Comparison of ENCODE assay signal across 15 cellular contexts in genomic region chr18:49177071-49177470, GRCh38.
DNase-seq lines count a peak whose midpoint lies in the region; ATAC-seq, FAIRE-seq and TF ChIP-seq lines count a peak whose summit lies in the region.
"Had no signal": no experiment of that assay in that cellular context is flagged by ENCODE, and none has a peak within 500 bp of the region (broad histone marks: within the 10 kb centered on the region; RNA-seq: fewer than 3 reads in every experiment).

No MANE protein-coding gene starts in this region.

- H3K27me3 Mint-ChIP-seq in natural killer cell treated with Interleukin-12 subunit alpha and Interleukin-12 subunit beta and Interleukin-15 and Interleukin-18, amount 100 ng/mL, for 72 hours: no peaks in the 10 kb centered on the region
- H3K27me3 Mint-ChIP-seq in natural killer cell (ENCODE audit: low read depth in 2 of 2): no peaks in the 10 kb centered on the region
- H3K27me3 Mint-ChIP-seq in glutamatergic neuron (ENCODE audit: unreplicated experiment): peaks cover 2% of the 10 kb centered on the region

- H3K9me3 Mint-ChIP-seq in natural killer cell treated with Interleukin-12 subunit alpha and Interleukin-12 subunit beta and Interleukin-15 and Interleukin-18, amount 100 ng/mL, for 72 hours: no peaks in the 10 kb centered on the region
- H3K9me3 Mint-ChIP-seq in natural killer cell (no peaks in the 10 kb centered on the region), glutamatergic neuron (ENCODE audit: unreplicated experiment) (peaks cover 6% of the 10 kb centered on the region)
- H3K9me3 Mint-ChIP-seq: CD8-positive, alpha-beta T cell had no signal

- H3K4me1 Mint-ChIP-seq in natural killer cell treated with Interleukin-12 subunit alpha and Interleukin-12 subunit beta and Interleukin-15 and Interleukin-18, amount 100 ng/mL, for 72 hours (ENCODE audit: low read depth in 2 of 2): peaks cover 36 to 52% of the 10 kb centered on the region in 2 donors
- peaks cover 15 to 19% of the 10 kb centered on the region in 2 donors for H3K4me1 Mint-ChIP-seq in natural killer cell
- peaks cover 26% of the 10 kb centered on the region for H3K4me1 Mint-ChIP-seq in glutamatergic neuron (ENCODE audit: low read depth, unreplicated experiment)

- intact Hi-C loops in natural killer cell (cut with micrococcal nuclease): loop anchor here (5.0 to 10.0 kb wide), 3 partner anchors 122 to 500 kb away; no protein-coding TSS in a partner anchor

- H3K4me3 Mint-ChIP-seq in natural killer cell treated with Interleukin-12 subunit alpha and Interleukin-12 subunit beta and Interleukin-15 and Interleukin-18, amount 100 ng/mL, for 72 hours: peak overlapping the region; percentile 47
- no peak overlapping the region for H3K4me3 Mint-ChIP-seq in natural killer cell
- no peak overlapping the region for H3K4me3 Mint-ChIP-seq in glutamatergic neuron (ENCODE audit: unreplicated experiment)
- H3K4me3 Mint-ChIP-seq: CD8-positive, alpha-beta T cell had no signal

- no peaks in the 10 kb centered on the region for H3K36me3 Mint-ChIP-seq in natural killer cell treated with Interleukin-12 subunit alpha and Interleukin-12 subunit beta and Interleukin-15 and Interleukin-18, amount 100 ng/mL, for 72 hours
- H3K36me3 Mint-ChIP-seq in natural killer cell (no peaks in the 10 kb centered on the region), glutamatergic neuron (ENCODE audit: unreplicated experiment) (no peaks in the 10 kb centered on the region)
- H3K36me3 Mint-ChIP-seq: CD8-positive, alpha-beta T cell had no signal

- peak overlapping the region; percentile 23 to 89 for H3K27ac Mint-ChIP-seq in natural killer cell treated with Interleukin-12 subunit alpha and Interleukin-12 subunit beta and Interleukin-15 and Interleukin-18, amount 100 ng/mL, for 72 hours
- no peak overlapping the region for H3K27ac Mint-ChIP-seq in natural killer cell
- peak overlapping the region; percentile 3 for H3K27ac Mint-ChIP-seq in glutamatergic neuron (ENCODE audit: unreplicated experiment)
- H3K27ac Mint-ChIP-seq: CD8-positive, alpha-beta T cell had no signal

- ATAC-seq in natural killer cell treated with Interleukin-12 subunit alpha and Interleukin-12 subunit beta and Interleukin-15 and Interleukin-18, amount 100 ng/mL, for 72 hours: no peak
- ATAC-seq in natural killer cell: no peak
- ATAC-seq in HG03045 (IDR thresholded peaks at IDR 0.05; ENCODE audit: unreplicated experiment): no peak
- no peak for ATAC-seq in GM19395 (IDR thresholded peaks at IDR 0.05; ENCODE audit: unreplicated experiment)
- ATAC-seq: CD8-positive, alpha-beta T cell had no signal

- no peak for FAIRE-seq in RCC 7860 (lab: Jason Lieb, UNC)

- TF ChIP-seq CTCF in natural killer cell (IDR thresholded peaks at IDR 0.05): no peak
- no peak for TF ChIP-seq CTCF in glutamatergic neuron (IDR thresholded peaks at IDR 0.05; ENCODE audit: partially characterized antibody, unreplicated experiment)

- no peak for DNase-seq in natural killer cell treated with Interleukin-12 subunit alpha and Interleukin-12 subunit beta and Interleukin-15 and Interleukin-18, amount 100 ng/mL, for 72 hours (ENCODE audit: low spot score)
- DNase-seq in natural killer cell: no peak
- peak; percentile 11 for DNase-seq in RCC 7860 (ENCODE audit: low spot score)
- no peak for DNase-seq in glutamatergic neuron
- DNase-seq in NCI-H526 (lab: John Stamatoyannopoulos, UW): no peak
- no peak for DNase-seq in epidermal melanocyte (ENCODE audit: insufficient read length, low spot score)
- DNase-seq: CD8-positive, alpha-beta T cell; H7; KG1; NCI-H1092; NCI-H2107; NCI-H345; NCI-H748 treated with DMSO at 0.1 percent for 48 hours had no signal

Comparison
In these comparisons a context has a peak if more than half of its experiments do, and no peak if none do; other contexts are left out.
1. H3K27ac Mint-ChIP-seq: peak in natural killer cell treated with Interleukin-12 subunit alpha and Interleukin-12 subunit beta and Interleukin-15 and Interleukin-18, amount 100 ng/mL, for 72 hours (2 of 2) and glutamatergic neuron (single experiment); none in natural killer cell (0 of 2).